In genomic region chr2:46845542-46846453, GRCh38 we compare ENCODE assay signal across 14 cellular contexts.
DNase-seq lines count a peak whose midpoint lies in the region; ATAC-seq and TF ChIP-seq lines count a peak whose summit lies in the region.
"Had no signal": no experiment of that assay in that cellular context is flagged by ENCODE, and none has a peak within 500 bp of the region (broad histone marks: within the 10 kb centered on the region; RNA-seq: fewer than 3 reads in every experiment).

No MANE protein-coding gene starts in this region.

- intact Hi-C loops in adrenal gland (cut with DNase I): no loop called here
- intact Hi-C loops in prostate gland (cut with DNase I): no loop called here

- H3K36me3 ChIP-seq in adrenal gland (replicated peaks in 1 of 2) (no peaks in the 10 kb centered on the region), gastroesophageal sphincter (no peaks in the 10 kb centered on the region), prostate gland (no peaks in the 10 kb centered on the region)

- POLR2A ChIA-PET in AG04450 (lab: Yijun Ruan, JAX): no interaction called here

- TF ChIP-seq POLR2A in adrenal gland (IDR thresholded peaks at IDR 0.05) (no peak), gastroesophageal sphincter (IDR thresholded peaks at IDR 0.05) (no peak), prostate gland (IDR thresholded peaks at IDR 0.05) (no peak)

- no peak for DNase-seq in AG04450 (ENCODE audit: low read depth, low spot score)
- peak in 6 of 7 donors; percentile 57 to 87 (median 70) for DNase-seq in adrenal gland
- DNase-seq in prostate gland (ENCODE audit: low spot score): no peak
- no peak for DNase-seq in NCI-H187 (lab: John Stamatoyannopoulos, UW)
- no peak for DNase-seq in SW 1271 (lab: John Stamatoyannopoulos, UW)
- no peak for DNase-seq in GM03348 (ENCODE audit: low spot score)
- DNase-seq: activated CD4-positive, alpha-beta T cell treated with anti-CD3 and anti-CD28 coated beads, Interleukin-2, amount 10 ng/mL, durations not matched to agents 24 days and 14 days; H9; mesendoderm; NCI-H146; T-helper 1 cell had no signal

- H3K4me3 ChIP-seq in AG04450 (ENCODE audit: low read depth, low read length) (no peak overlapping the region), adrenal gland (no peak overlapping the region), gastroesophageal sphincter (no peak overlapping the region), prostate gland (no peak overlapping the region)

- TF ChIP-seq CTCF in AG04450 (IDR thresholded peaks at IDR 0.05; ENCODE audit: low read depth, low read length) (no peak), adrenal gland (IDR thresholded peaks at IDR 0.05) (no peak), gastroesophageal sphincter (IDR thresholded peaks at IDR 0.05) (no peak), prostate gland (IDR thresholded peaks at IDR 0.05) (no peak)

- 55 to 63% (median 59%) methylated on average over 16 of the region's 16 CpGs for WGBS in adrenal gland, 4 donors
- WGBS in gastroesophageal sphincter (ENCODE audit: low coverage in 1 of 2), 2 donors: 67 to 83% methylated on average over 9 to 11 of the region's 16 CpGs
- WGBS in prostate gland: 48% methylated on average over 16 of the region's 16 CpGs

- H3K27me3 ChIP-seq in AG04450 (ENCODE audit: control insufficient read depth, insufficient read depth, low read length) (no peaks in the 10 kb centered on the region), adrenal gland (no peaks in the 10 kb centered on the region), gastroesophageal sphincter (no peaks in the 10 kb centered on the region), prostate gland (replicated peaks; ENCODE audit: insufficient read depth) (no peaks in the 10 kb centered on the region)

- no peaks in the 10 kb centered on the region for H3K9me3 ChIP-seq in AG04450 (ENCODE audit: control insufficient read depth, insufficient read depth, low read length)
- H3K9me3 ChIP-seq in adrenal gland (replicated peaks in 1 of 3): no peaks in the 10 kb centered on the region
- no peaks in the 10 kb centered on the region for H3K9me3 ChIP-seq in gastroesophageal sphincter
- H3K9me3 ChIP-seq in prostate gland: no peaks in the 10 kb centered on the region

- ATAC-seq in gastroesophageal sphincter: no peak
- ATAC-seq in HG03095 (IDR thresholded peaks at IDR 0.05; ENCODE audit: unreplicated experiment): no peak
- ATAC-seq: activated T-helper 17 cell treated with anti-CD3 and anti-CD28 coated beads, Interleukin-2, amount 50 U/mL, for 72 hours had no signal

- no peak for TF ChIP-seq EP300 in gastroesophageal sphincter (IDR thresholded peaks at IDR 0.05)

- peak overlapping the region; percentile 99 for H3K27ac ChIP-seq in AG04450 (ENCODE audit: low read depth, low read length)
- H3K27ac ChIP-seq in adrenal gland: peak overlapping the region; percentile 88 to 95 (median 92)
- peak overlapping the region; percentile 84 to 99 (median 92) for H3K27ac ChIP-seq in gastroesophageal sphincter
- peak overlapping the region; percentile 66 to 72 for H3K27ac ChIP-seq in prostate gland

- CTCF ChIA-PET in AG04450 (lab: Charles Lee): no interaction called here

- H3K4me1 ChIP-seq in adrenal gland (replicated peaks in 1 of 2): peaks cover 56 to 60% of the 10 kb centered on the region in 2 donors
- H3K4me1 ChIP-seq in gastroesophageal sphincter: peaks cover 28 to 68% (median 53%) of the 10 kb centered on the region in 3 donors
- H3K4me1 ChIP-seq in prostate gland (replicated peaks): peaks cover 10% of the 10 kb centered on the region

Comparison
In these comparisons a context has a peak if more than half of its experiments do, and no peak if none do; other contexts are left out.
1. DNase-seq: peak in adrenal gland (6 of 7); none in AG04450 (single experiment), prostate gland (single experiment), NCI-H187 (0 of 2), SW 1271 (0 of 2) and GM03348 (single experiment).
2. Peak in every context shown above with its lines, with median percentiles within 50 percentile points of each other: H3K27ac ChIP-seq.